18 cellular contexts compared by ENCODE assay signal in genomic region chr1:40872266-40872665, GRCh38.
"Had no signal": no experiment of that assay in that cellular context is flagged by ENCODE, and none has a peak within 500 bp of the region (broad histone marks: within the 10 kb centered on the region; RNA-seq: fewer than 3 reads in every experiment).

No MANE protein-coding gene starts in this region.

- H3K36me3 ChIP-seq: right atrium auricular region, tibial nerve had no signal

- DNase-seq: activated CD4-positive, alpha-beta T cell treated with anti-CD3 and anti-CD28 coated beads for 48 hours; activated CD8-positive, alpha-beta memory T cell treated with anti-CD3 and anti-CD28 coated beads, Interleukin-2, amount 50 U/mL, for 4 hours; activated CD8-positive, alpha-beta T cell treated with anti-CD3 and anti-CD28 coated beads, Interleukin-2, amount 10 ng/mL, durations not matched to agents 7 days and 5 days; activated gamma-delta T cell treated with Interleukin-2 at 50 U/mL for 16 hours; activated naive CD8-positive, alpha-beta T cell treated with anti-CD3 and anti-CD28 coated beads, Interleukin-2, amount 10 ng/mL, durations not matched to agents 7 days and 5 days; activated T-cell treated with anti-CD3 and anti-CD28 coated beads, Interleukin-2, amount 50 U/mL, for 48 hours; anterior cingulate cortex; endodermal cell; naive B cell; stimulated activated CD4-positive, alpha-beta T cell treated with anti-CD3 and anti-CD28 coated beads, Interleukin-15, amount 100 ng/mL, for 24 hours; stimulated activated CD4-positive, alpha-beta T cell treated with anti-CD3 and anti-CD28 coated beads, Interleukin-4, amount 100 ng/mL, for 1 hour; stimulated activated naive B cell treated with anti-CD40 and anti-IgM and Interleukin-4, amounts not matched to agents 10 μg/mL and 1 μg/mL and 100 μg/mL, for 72 hours; substantia nigra; T-helper 2 cell had no signal

- H3K27me3 ChIP-seq: right atrium auricular region, tibial nerve had no signal

- H3K4me1 Mint-ChIP-seq: naive B cell; stimulated activated naive B cell treated with anti-CD40 and anti-IgM and Interleukin-4, amounts not matched to agents 10 μg/mL and 1 μg/mL and 100 μg/mL, for 72 hours had no signal

- H3K27ac Mint-ChIP-seq: activated CD8-positive, alpha-beta T cell treated with anti-CD3 and anti-CD28 coated beads, Interleukin-2, amount 10 ng/mL, durations not matched to agents 7 days and 5 days; activated naive CD8-positive, alpha-beta T cell treated with anti-CD3 and anti-CD28 coated beads, Interleukin-2, amount 10 ng/mL, durations not matched to agents 7 days and 5 days; endodermal cell; naive B cell; progenitor cell of endocrine pancreas; stimulated activated naive B cell treated with anti-CD40 and anti-IgM and Interleukin-4, amounts not matched to agents 10 μg/mL and 1 μg/mL and 100 μg/mL, for 72 hours; WTC11 had no signal

- H3K4me3 Mint-ChIP-seq: activated CD8-positive, alpha-beta T cell treated with anti-CD3 and anti-CD28 coated beads, Interleukin-2, amount 10 ng/mL, durations not matched to agents 7 days and 5 days; activated naive CD8-positive, alpha-beta T cell treated with anti-CD3 and anti-CD28 coated beads, Interleukin-2, amount 10 ng/mL, durations not matched to agents 7 days and 5 days; endodermal cell; naive B cell; stimulated activated naive B cell treated with anti-CD40 and anti-IgM and Interleukin-4, amounts not matched to agents 10 μg/mL and 1 μg/mL and 100 μg/mL, for 72 hours; WTC11 had no signal

- H3K4me3 ChIP-seq: right atrium auricular region, tibial nerve had no signal

- ATAC-seq: activated CD8-positive, alpha-beta T cell treated with anti-CD3 and anti-CD28 coated beads, Interleukin-2, amount 10 ng/mL, durations not matched to agents 7 days and 5 days; stimulated activated naive B cell treated with anti-CD40 and anti-IgM and Interleukin-4, amounts not matched to agents 10 μg/mL and 1 μg/mL and 100 μg/mL, for 72 hours; WTC11 had no signal

- H3K27ac ChIP-seq: right atrium auricular region, tibial nerve had no signal
